ENCODE assay signal across 21 cellular contexts in genomic region chr15:35698978-35699377, GRCh38.
"Had no signal": no experiment of that assay in that cellular context is flagged by ENCODE, and none has a peak within 500 bp of the region (broad histone marks: within the 10 kb centered on the region; RNA-seq: fewer than 3 reads in every experiment).

No MANE protein-coding gene starts in this region.

- H3K27me3 ChIP-seq: testis, upper lobe of left lung had no signal

- H3K36me3 ChIP-seq: upper lobe of left lung had no signal

- H3K36me3 Mint-ChIP-seq: activated CD8-positive, alpha-beta memory T cell treated with anti-CD3 and anti-CD28 coated beads, Interleukin-2, amount 10 ng/mL, durations not matched to agents 7 days and 5 days; brain; immature natural killer cell; stimulated activated naive B cell treated with anti-CD40 and anti-IgM and Interleukin-4, amounts not matched to agents 10 μg/mL and 1 μg/mL and 100 μg/mL, for 72 hours had no signal

- H3K9me3 ChIP-seq: testis, upper lobe of left lung had no signal

- H3K4me1 Mint-ChIP-seq: activated CD4-positive, alpha-beta memory T cell treated with anti-CD3 and anti-CD28 coated beads, Interleukin-2, amount 10 ng/mL, durations not matched to agents 7 days and 5 days; activated CD4-positive, alpha-beta T cell treated with anti-CD3 and anti-CD28 coated beads, Interleukin-2, amount 10 ng/mL, durations not matched to agents 24 days and 14 days; activated CD8-positive, alpha-beta memory T cell treated with anti-CD3 and anti-CD28 coated beads, Interleukin-2, amount 10 ng/mL, durations not matched to agents 7 days and 5 days; activated naive CD8-positive, alpha-beta T cell treated with anti-CD3 and anti-CD28 coated beads, Interleukin-2, amount 50 U/mL, for 24 hours; immature natural killer cell; stimulated activated naive B cell treated with anti-CD40 and anti-IgM and Interleukin-4, amounts not matched to agents 10 μg/mL and 1 μg/mL and 100 μg/mL, for 72 hours had no signal

- H3K27ac Mint-ChIP-seq: activated CD4-positive, alpha-beta memory T cell treated with anti-CD3 and anti-CD28 coated beads, Interleukin-2, amount 10 ng/mL, durations not matched to agents 7 days and 5 days; activated CD4-positive, alpha-beta T cell treated with anti-CD3 and anti-CD28 coated beads, Interleukin-2, amount 10 ng/mL, durations not matched to agents 24 days and 14 days; activated CD8-positive, alpha-beta memory T cell treated with anti-CD3 and anti-CD28 coated beads, Interleukin-2, amount 10 ng/mL, durations not matched to agents 7 days and 5 days; activated naive CD8-positive, alpha-beta T cell treated with anti-CD3 and anti-CD28 coated beads, Interleukin-2, amount 50 U/mL, for 24 hours; dendritic cell treated with granulocyte-macrophage colony-stimulating factor and Interleukin-4, amounts not matched to agents 40 ng/mL and 50 ng/mL, for 4 days; immature natural killer cell; nephron progenitor cell; stimulated activated naive B cell treated with anti-CD40 and anti-IgM and Interleukin-4, amounts not matched to agents 10 μg/mL and 1 μg/mL and 100 μg/mL, for 72 hours had no signal

- H3K4me3 Mint-ChIP-seq: activated CD4-positive, alpha-beta memory T cell treated with anti-CD3 and anti-CD28 coated beads, Interleukin-2, amount 10 ng/mL, durations not matched to agents 7 days and 5 days; activated CD4-positive, alpha-beta T cell treated with anti-CD3 and anti-CD28 coated beads, Interleukin-2, amount 10 ng/mL, durations not matched to agents 24 days and 14 days; activated CD8-positive, alpha-beta memory T cell treated with anti-CD3 and anti-CD28 coated beads, Interleukin-2, amount 10 ng/mL, durations not matched to agents 7 days and 5 days; activated naive CD8-positive, alpha-beta T cell treated with anti-CD3 and anti-CD28 coated beads, Interleukin-2, amount 50 U/mL, for 24 hours; brain; dendritic cell treated with granulocyte-macrophage colony-stimulating factor and Interleukin-4, amounts not matched to agents 40 ng/mL and 50 ng/mL, for 4 days; immature natural killer cell; nephron progenitor cell; stimulated activated naive B cell treated with anti-CD40 and anti-IgM and Interleukin-4, amounts not matched to agents 10 μg/mL and 1 μg/mL and 100 μg/mL, for 72 hours had no signal

- H3K27me3 Mint-ChIP-seq: activated CD4-positive, alpha-beta memory T cell treated with anti-CD3 and anti-CD28 coated beads, Interleukin-2, amount 10 ng/mL, durations not matched to agents 7 days and 5 days; activated CD4-positive, alpha-beta T cell treated with anti-CD3 and anti-CD28 coated beads, Interleukin-2, amount 10 ng/mL, durations not matched to agents 24 days and 14 days; dendritic cell treated with granulocyte-macrophage colony-stimulating factor and Interleukin-4, amounts not matched to agents 40 ng/mL and 50 ng/mL, for 4 days; stimulated activated naive B cell treated with anti-CD40 and anti-IgM and Interleukin-4, amounts not matched to agents 10 μg/mL and 1 μg/mL and 100 μg/mL, for 72 hours had no signal

- H3K4me1 ChIP-seq: testis had no signal

- DNase-seq: activated CD4-positive, alpha-beta memory T cell treated with anti-CD3 and anti-CD28 coated beads, Interleukin-2, amount 10 ng/mL, durations not matched to agents 7 days and 5 days; activated CD4-positive, alpha-beta T cell treated with anti-CD3 and anti-CD28 coated beads, Interleukin-2, amount 10 ng/mL, durations not matched to agents 24 days and 14 days; activated CD8-positive, alpha-beta memory T cell treated with anti-CD3 and anti-CD28 coated beads, Interleukin-2, amount 10 ng/mL, durations not matched to agents 7 days and 5 days; activated effector memory CD4-positive, alpha-beta T cell treated with anti-CD3 and anti-CD28 coated beads, Interleukin-2, amount 50 U/mL, for 16 hours; activated naive CD4-positive, alpha-beta T cell treated with anti-CD3 and anti-CD28 coated beads, Interleukin-2, amount 50 U/mL, for 16 hours; activated naive CD8-positive, alpha-beta T cell treated with anti-CD3 and anti-CD28 coated beads, Interleukin-2, amount 50 U/mL, for 24 hours; activated T-cell treated with anti-CD3 and anti-CD28 coated beads for 4 hours; effector CD4-positive, alpha-beta T cell; immature natural killer cell; kidney glomerular epithelial cell; left ventricle myocardium superior; mammary epithelial cell; nephron progenitor cell; occipital lobe; stimulated activated CD4-positive, alpha-beta T cell treated with anti-CD3 and anti-CD28 coated beads, Interleukin-2, amount 100 ng/mL, for 48 hours; stimulated activated CD8-positive, alpha-beta memory T cell treated with anti-CD3 and anti-CD28 coated beads, Interleukin-4, amount 100 ng/mL, for 48 hours; stimulated activated naive B cell treated with anti-CD40 and anti-IgM and Interleukin-4, amounts not matched to agents 10 μg/mL and 1 μg/mL and 100 μg/mL, for 72 hours; testis; upper lobe of left lung had no signal

- H3K27ac ChIP-seq: testis, upper lobe of left lung had no signal

- H3K4me3 ChIP-seq: testis, upper lobe of left lung had no signal

- H3K9me3 Mint-ChIP-seq: activated CD4-positive, alpha-beta memory T cell treated with anti-CD3 and anti-CD28 coated beads, Interleukin-2, amount 10 ng/mL, durations not matched to agents 7 days and 5 days; activated CD4-positive, alpha-beta T cell treated with anti-CD3 and anti-CD28 coated beads, Interleukin-2, amount 10 ng/mL, durations not matched to agents 24 days and 14 days; activated naive CD8-positive, alpha-beta T cell treated with anti-CD3 and anti-CD28 coated beads, Interleukin-2, amount 50 U/mL, for 24 hours; nephron progenitor cell; stimulated activated naive B cell treated with anti-CD40 and anti-IgM and Interleukin-4, amounts not matched to agents 10 μg/mL and 1 μg/mL and 100 μg/mL, for 72 hours had no signal
